ENCODE assay signal across 24 cellular contexts in the genomic region with DNA sequence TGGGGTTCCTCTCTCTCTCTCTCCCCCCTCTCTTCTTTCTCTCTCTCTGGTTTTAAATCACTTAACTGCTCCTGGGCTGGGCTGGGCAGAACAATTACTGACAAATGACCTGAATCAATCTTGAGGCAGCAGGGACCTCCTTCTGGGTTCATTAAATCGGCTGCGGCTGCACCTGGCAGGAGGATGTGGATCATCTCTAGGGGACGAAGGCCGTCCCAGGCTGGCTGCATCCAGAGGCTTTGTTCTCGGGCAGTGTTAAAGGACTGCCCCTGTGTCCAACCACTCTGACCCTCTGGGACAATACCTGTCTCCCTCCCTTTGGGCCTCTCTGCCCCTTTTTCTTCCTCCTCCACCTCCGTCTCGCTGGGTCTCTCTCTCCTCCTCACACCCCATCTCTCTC.
A peak's percentile ranks its signal among the peaks of the same experiment; 100 is the strongest.
DNase-seq lines count a peak whose midpoint lies in the region; TF ChIP-seq lines count a peak whose summit lies in the region.
"Had no signal": no experiment of that assay in that cellular context is flagged by ENCODE, and none has a peak within 500 bp of the region (broad histone marks: within the 10 kb centered on the region; RNA-seq: fewer than 3 reads in every experiment).

No MANE protein-coding gene starts in this region.

- H3K27me3 ChIP-seq in WERI-Rb-1 (ENCODE audit: insufficient read depth, low read depth, severe bottlenecking) (no peaks in the 10 kb centered on the region), testis (no peaks in the 10 kb centered on the region)

- no peaks in the 10 kb centered on the region for H3K36me3 ChIP-seq in WERI-Rb-1
- H3K36me3 ChIP-seq in testis (ENCODE audit: low read depth, missing control alignments): no peaks in the 10 kb centered on the region
- H3K36me3 ChIP-seq: HAP-1 had no signal

- H3K9me3 ChIP-seq in WERI-Rb-1 (ENCODE audit: severe bottlenecking) (no peaks in the 10 kb centered on the region), testis (no peaks in the 10 kb centered on the region)
- H3K9me3 ChIP-seq: Caco-2, HAP-1 had no signal

- WGBS in testis, 2 donors: 71 to 81% methylated on average over 7 of the region's 7 CpGs

- intact Hi-C loops in testis (cut with DNase I; ENCODE audit: low total_unique reads): no loop called here

- H3K4me1 ChIP-seq in testis: no peaks in the 10 kb centered on the region
- H3K4me1 ChIP-seq: Caco-2, HAP-1 had no signal

- DNase-seq in NCI-H1436 (lab: John Stamatoyannopoulos, UW) (peak; percentile 15), NCI-H1436 treated with DMSO at 0.1 percent for 48 hours (lab: John Stamatoyannopoulos, UW) (no peak), NCI-H146 (lab: John Stamatoyannopoulos, UW) (peak; percentile 67), WERI-Rb-1 (peak; percentile 53), retina (peak; percentile 69), testis (no peak), NCI-H345 treated with DMSO at 0.1 percent for 48 hours (lab: John Stamatoyannopoulos, UW; ENCODE audit: unreplicated experiment) (no peak)
- no peak for DNase-seq in activated CD4-positive, CD25-positive, alpha-beta regulatory T cell treated with anti-CD3 and anti-CD28 coated beads, Interleukin-2, amount 50 U/mL, for 72 hours
- DNase-seq: 8988T; Caco-2; CD4-positive, CD25-positive, alpha-beta regulatory T cell; DMS153; GF-D8; GM23248; MV-4-11; NCI-H2081 treated with DMSO at 0.1 percent for 48 hours; NCI-H226; NCI-H526; PC-3; RPMI8226; SHP77 treated with DMSO at 0.1 percent for 48 hours had no signal

- TF ChIP-seq POLR2A in testis (IDR thresholded peaks at IDR 0.05): no peak

- H3K4me3 ChIP-seq in WERI-Rb-1 (ENCODE audit: low read depth, low read length) (no peak overlapping the region), testis (no peak overlapping the region)
- H3K4me3 ChIP-seq: GM23248, HAP-1 had no signal

- TF ChIP-seq CTCF in WERI-Rb-1 (IDR thresholded peaks at IDR 0.05; ENCODE audit: low read depth, low read length) (no peak), testis (IDR thresholded peaks at IDR 0.05) (no peak)

- H3K27ac ChIP-seq in WERI-Rb-1 (no peak overlapping the region), testis (no peak overlapping the region)
- H3K27ac ChIP-seq: GM23248, HL-60, KMS-11 had no signal

Comparison
In these comparisons a context has a peak if more than half of its experiments do, and no peak if none do; other contexts are left out.
1. DNase-seq: peak in NCI-H1436 (single experiment), NCI-H146 (single experiment), WERI-Rb-1 (single experiment) and retina (single experiment); none in NCI-H1436 treated with DMSO at 0.1 percent for 48 hours (single experiment), testis (single experiment), activated CD4-positive, CD25-positive, alpha-beta regulatory T cell treated with anti-CD3 and anti-CD28 coated beads, Interleukin-2, amount 50 U/mL, for 72 hours (single experiment) and NCI-H345 treated with DMSO at 0.1 percent for 48 hours (single experiment).